Comparison of ENCODE assay signal across 33 cellular contexts in the genomic region with DNA sequence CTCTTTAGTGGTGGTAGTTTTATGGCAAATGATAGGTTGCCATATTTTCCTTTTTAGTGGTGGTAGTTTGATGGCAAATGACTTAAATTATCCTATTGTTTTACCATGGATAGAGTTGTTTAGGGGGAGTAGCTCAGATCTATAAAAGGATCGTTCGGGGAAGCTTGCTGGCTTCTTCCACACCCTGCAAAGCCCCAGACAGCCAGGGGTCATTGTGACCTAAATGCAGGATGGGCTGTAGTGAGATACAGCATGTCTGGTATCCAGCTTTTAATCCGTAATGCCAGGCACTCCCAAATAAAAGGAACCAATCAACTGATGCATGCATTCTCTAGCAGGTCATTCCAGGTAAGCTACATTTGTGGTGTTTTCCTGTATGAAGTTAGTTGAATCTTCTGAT.
"Had no signal": no experiment of that assay in that cellular context is flagged by ENCODE, and none has a peak within 500 bp of the region (broad histone marks: within the 10 kb centered on the region; RNA-seq: fewer than 3 reads in every experiment).

No MANE protein-coding gene starts in this region.

- H3K9me3 ChIP-seq: ascending aorta, Peyer's patch, SJSA1 had no signal

- H3K4me3 ChIP-seq: ascending aorta, cardiac muscle cell, Peyer's patch, SJSA1 had no signal

- H3K27ac ChIP-seq: ascending aorta, cardiac muscle cell, Peyer's patch, SJSA1, VCaP had no signal

- H3K4me1 ChIP-seq: Peyer's patch, SJSA1 had no signal

- DNase-seq: activated CD4-positive, alpha-beta T cell treated with anti-CD3 and anti-CD28 coated beads for 1 hour; activated CD4-positive, alpha-beta T cell treated with anti-CD3 and anti-CD28 coated beads, Interleukin-2, amount 10 ng/mL, durations not matched to agents 24 days and 14 days; activated CD4-positive, alpha-beta T cell treated with anti-CD3 and anti-CD28 coated beads, Interleukin-2, amount 50 U/mL, for 4 hours; activated CD4-positive, CD25-positive, alpha-beta regulatory T cell; activated CD8-positive, alpha-beta T cell treated with anti-CD3 and anti-CD28 coated beads for 36 hours; activated gamma-delta T cell; activated naive CD4-positive, alpha-beta T cell treated with Interleukin-2 at 50 U/mL for 16 hours; activated naive CD8-positive, alpha-beta T cell treated with anti-CD3 and anti-CD28 coated beads, Interleukin-2, amount 10 ng/mL, durations not matched to agents 7 days and 5 days; activated T-cell treated with anti-CD3 and anti-CD28 coated beads, Interleukin-2, amount 50 U/mL, for 1 hour; activated T-cell treated with anti-CD3 and anti-CD28 coated beads, Interleukin-2, amount 50 U/mL, for 72 hours; amygdala; NCI-H1105; NCI-H1417 treated with DMSO at 0.1 percent for 48 hours; NCI-H187 treated with DMSO at 0.1 percent for 48 hours; NCI-H2081; NCI-H226; NCI-H446 treated with DMSO at 0.1 percent for 48 hours; NCI-H524; NCI-H69; NK-92 treated with Interleukin-12 subunit alpha and Interleukin-12 subunit beta, amount 100 ng/mL, for 24 hours; PC-3; Peyer's patch; RPMI8226; SHP77 treated with DMSO at 0.1 percent for 48 hours; SW 1271; T-helper 1 cell; T-helper 2 cell; T-helper 9 cell had no signal

- ATAC-seq: activated CD8-positive, alpha-beta T cell treated with anti-CD3 and anti-CD28 coated beads for 36 hours; activated T-cell treated with anti-CD3 and anti-CD28 coated beads, Interleukin-2, amount 50 U/mL, for 72 hours; activated T-helper 17 cell treated with anti-CD3 and anti-CD28 coated beads, Interleukin-2, amount 50 U/mL, for 72 hours; PC-3 had no signal

- H3K36me3 ChIP-seq: ascending aorta, cardiac muscle cell, Peyer's patch, SJSA1 had no signal

- H3K27me3 ChIP-seq: ascending aorta, cardiac muscle cell, Peyer's patch, SJSA1 had no signal
